Comparison of ENCODE assay signal across 13 cellular contexts in genomic region chr14:91327661-91328312, GRCh38.
DNase-seq lines count a peak whose midpoint lies in the region; ATAC-seq, FAIRE-seq and TF ChIP-seq lines count a peak whose summit lies in the region.
"Had no signal": no experiment of that assay in that cellular context is flagged by ENCODE, and none has a peak within 500 bp of the region (broad histone marks: within the 10 kb centered on the region; RNA-seq: fewer than 3 reads in every experiment).

No MANE protein-coding gene starts in this region.

- no peak overlapping the region for H3K4me3 ChIP-seq in pancreas
- no peak overlapping the region for H3K4me3 ChIP-seq in PC-9
- H3K4me3 ChIP-seq in small intestine (ENCODE audit: low read depth in 1 of 2, low read length in 2 of 2): no peak overlapping the region

- no peak for FAIRE-seq in pancreas (lab: Jason Lieb, UNC)
- FAIRE-seq in small intestine (lab: Jason Lieb, UNC): no peak
- FAIRE-seq: kidney had no signal

- H3K9me3 ChIP-seq in pancreas (no peaks in the 10 kb centered on the region), PC-9 (ENCODE audit: insufficient read depth, low read depth) (no peaks in the 10 kb centered on the region), small intestine (ENCODE audit: control insufficient read depth, low read depth) (no peaks in the 10 kb centered on the region)

- H3K9me3 Mint-ChIP-seq in activated T-cell treated with anti-CD3 and anti-CD28 coated beads, Interleukin-2, amount 50 U/mL, for 24 hours: no peaks in the 10 kb centered on the region
- H3K9me3 Mint-ChIP-seq in effector memory CD8-positive, alpha-beta T cell: no peaks in the 10 kb centered on the region
- no peaks in the 10 kb centered on the region for H3K9me3 Mint-ChIP-seq in stimulated activated memory B cell treated with anti-CD40 and anti-IgM and Interleukin-4, amounts not matched to agents 10 μg/mL and 1 μg/mL and 100 μg/mL, for 72 hours

- H3K4me1 ChIP-seq in pancreas: peaks cover 0 to 7% (median 0%) of the 10 kb centered on the region in 3 donors
- no peaks in the 10 kb centered on the region for H3K4me1 ChIP-seq in PC-9 (replicated peaks; ENCODE audit: insufficient read depth)
- H3K4me1 ChIP-seq in small intestine (ENCODE audit: control insufficient read depth in 2 of 2, insufficient read depth in 1 of 2, low read depth in 1 of 2, low read length in 1 of 2): peaks cover 3 to 8% of the 10 kb centered on the region in 2 donors

- H3K27me3 ChIP-seq in pancreas (no peaks in the 10 kb centered on the region), PC-9 (ENCODE audit: insufficient read depth, low read depth) (no peaks in the 10 kb centered on the region), small intestine (ENCODE audit: control insufficient read depth in 2 of 2, insufficient read depth in 2 of 2, low read length in 2 of 2) (no peaks in the 10 kb centered on the region)

- no peaks in the 10 kb centered on the region for H3F3A ChIP-seq in PC-9 (ENCODE audit: insufficient read depth, low read depth)

- H3K27ac ChIP-seq in RWPE1 (peak overlapping the region; percentile 49), pancreas (no peak overlapping the region), PC-9 (no peak overlapping the region), small intestine (ENCODE audit: low read depth in 1 of 2, low read length in 1 of 2) (peak overlapping the region in 1 of 2 donors; percentile 11)

- ATAC-seq in effector memory CD8-positive, alpha-beta T cell (replicated peaks): no peak
- no peak for ATAC-seq in stimulated activated memory B cell treated with anti-CD40 and anti-IgM and Interleukin-4, amounts not matched to agents 10 μg/mL and 1 μg/mL and 100 μg/mL, for 72 hours
- ATAC-seq in pancreas: no peak

- no TSS peak for BruUV-seq in PC-9 (replicated peaks; lab: Mats Ljungman, UMichigan)

- peaks cover 0 to 7% (median 0%) of the 10 kb centered on the region in 3 donors for H3K36me3 ChIP-seq in pancreas
- H3K36me3 ChIP-seq in PC-9 (ENCODE audit: low read depth): no peaks in the 10 kb centered on the region
- peaks cover 0 to 4% of the 10 kb centered on the region in 2 donors for H3K36me3 ChIP-seq in small intestine (ENCODE audit: control insufficient read depth in 2 of 2, insufficient read depth in 2 of 2, low read length in 2 of 2)

- H4K20me1 ChIP-seq in PC-9 (ENCODE audit: insufficient read depth): no peaks in the 10 kb centered on the region

- H3K79me2 ChIP-seq in PC-9 (ENCODE audit: low read depth): no peaks in the 10 kb centered on the region

- no peak overlapping the region for H2AFZ ChIP-seq in PC-9

- H3K4me3 Mint-ChIP-seq in activated T-cell treated with anti-CD3 and anti-CD28 coated beads, Interleukin-2, amount 50 U/mL, for 24 hours: no peak overlapping the region
- H3K4me3 Mint-ChIP-seq in effector memory CD8-positive, alpha-beta T cell: no peak overlapping the region
- no peak overlapping the region for H3K4me3 Mint-ChIP-seq in stimulated activated memory B cell treated with anti-CD40 and anti-IgM and Interleukin-4, amounts not matched to agents 10 μg/mL and 1 μg/mL and 100 μg/mL, for 72 hours

- no peaks in the 10 kb centered on the region for H3K27me3 Mint-ChIP-seq in activated T-cell treated with anti-CD3 and anti-CD28 coated beads, Interleukin-2, amount 50 U/mL, for 24 hours
- no peaks in the 10 kb centered on the region for H3K27me3 Mint-ChIP-seq in effector memory CD8-positive, alpha-beta T cell
- H3K27me3 Mint-ChIP-seq in stimulated activated memory B cell treated with anti-CD40 and anti-IgM and Interleukin-4, amounts not matched to agents 10 μg/mL and 1 μg/mL and 100 μg/mL, for 72 hours: no peaks in the 10 kb centered on the region

- TF ChIP-seq CTCF in RWPE1 (conservative IDR thresholded peaks at IDR 0.05; ENCODE audit: low read depth) (no peak), pancreas (IDR thresholded peaks at IDR 0.05) (no peak), PC-9 (conservative IDR thresholded peaks at IDR 0.05) (no peak)

- intact Hi-C loops in pancreas (cut with DNase I) (loop anchor here in 1 of 3 donors (10.0 kb wide), 1 partner anchor 97 kb away; no protein-coding TSS in a partner anchor), PC-9 (cut with micrococcal nuclease; ENCODE audit: unreplicated experiment) (no loop called here)

- no peak for DNase-seq in activated T-cell treated with anti-CD3 and anti-CD28 coated beads, Interleukin-2, amount 50 U/mL, for 24 hours
- DNase-seq in activated T-cell treated with anti-CD3 and anti-CD28 coated beads for 4 hours (no peak), RWPE1 (ENCODE audit: low spot score) (no peak), pancreas (no peak), PC-9 (no peak), small intestine (no peak)
- DNase-seq in effector memory CD8-positive, alpha-beta T cell: no peak
- DNase-seq: IMR-90; NCI-H2107; NCI-H774; stimulated activated naive CD4-positive, alpha-beta T cell treated with Interleukin-2 at 50 U/mL for 16 hours had no signal

- POLR2A ChIA-PET in RWPE1 (lab: Yijun Ruan, JAX; ENCODE audit: low non-redundant PET): no interaction called here
- POLR2A ChIA-PET in PC-9 (lab: Charles Lee; ENCODE audit: unreplicated experiment): no interaction called here

- 92 to 96% methylated on average over 10 of the region's 10 CpGs for WGBS in pancreas, 2 donors
- WGBS in small intestine, 3 donors: 93 to 96% (median 94%) methylated on average over 10 of the region's 10 CpGs

- peaks cover 94% of the 10 kb centered on the region for H3K36me3 Mint-ChIP-seq in activated T-cell treated with anti-CD3 and anti-CD28 coated beads, Interleukin-2, amount 50 U/mL, for 24 hours (ENCODE audit: low read depth)
- H3K36me3 Mint-ChIP-seq in effector memory CD8-positive, alpha-beta T cell (ENCODE audit: insufficient read depth): peaks cover 81% of the 10 kb centered on the region
- H3K36me3 Mint-ChIP-seq in stimulated activated memory B cell treated with anti-CD40 and anti-IgM and Interleukin-4, amounts not matched to agents 10 μg/mL and 1 μg/mL and 100 μg/mL, for 72 hours: peaks cover 65% of the 10 kb centered on the region

- H3K27ac Mint-ChIP-seq in activated T-cell treated with anti-CD3 and anti-CD28 coated beads, Interleukin-2, amount 50 U/mL, for 24 hours: peak overlapping the region; percentile 98
- peak overlapping the region; percentile 98 for H3K27ac Mint-ChIP-seq in effector memory CD8-positive, alpha-beta T cell
- H3K27ac Mint-ChIP-seq in stimulated activated memory B cell treated with anti-CD40 and anti-IgM and Interleukin-4, amounts not matched to agents 10 μg/mL and 1 μg/mL and 100 μg/mL, for 72 hours: peak overlapping the region; percentile 99

- no peak overlapping the region for H3K4me2 ChIP-seq in PC-9

- H3K4me1 Mint-ChIP-seq in activated T-cell treated with anti-CD3 and anti-CD28 coated beads, Interleukin-2, amount 50 U/mL, for 24 hours (ENCODE audit: low read depth): peaks cover 99% of the 10 kb centered on the region
- peaks cover 73 to 81% of the 10 kb centered on the region in 2 donors for H3K4me1 Mint-ChIP-seq in effector memory CD8-positive, alpha-beta T cell (ENCODE audit: low read depth in 2 of 2)
- H3K4me1 Mint-ChIP-seq in stimulated activated memory B cell treated with anti-CD40 and anti-IgM and Interleukin-4, amounts not matched to agents 10 μg/mL and 1 μg/mL and 100 μg/mL, for 72 hours: peaks cover 72% of the 10 kb centered on the region

- CTCF ChIA-PET in RWPE1 (lab: Yijun Ruan, JAX) (interaction anchor here (0.6 to 1.5 kb wide), 3 partner anchors 11 to 90 kb away, joined by 4 read pairs; partner anchors contain the start of gene CCDC88C), PC-9 (lab: Charles Lee) (interaction anchor here (1.0 kb wide), 1 partner anchor 667 kb away, joined by 3 read pairs; no protein-coding TSS in a partner anchor)

- no peaks in the 10 kb centered on the region for H3K9me2 ChIP-seq in PC-9 (ENCODE audit: insufficient read depth)
